Comparison of ENCODE assay signal across 7 cellular contexts in genomic region chrX:65668362-65669310, GRCh38. TPM values are rescaled to one million over a fixed set of nuclear protein-coding genes. Genes with fewer than 3 reads are reported as not detected.
DNase-seq lines count a peak whose midpoint lies in the region; ATAC-seq and FAIRE-seq lines count a peak whose summit lies in the region.

No MANE protein-coding gene starts in this region.

- H3K27me3 ChIP-seq in right cardiac atrium (ENCODE audit: control insufficient read depth, insufficient read depth) = no peaks in the 10 kb centered on the region

- DNase-seq in HTR-8/SVneo (ENCODE audit: insufficient read length, low spot score) (peak; percentile 26), T-helper 1 cell (peak; percentile 30 to 79 (median 44)), right cardiac atrium (peak; percentile 74 to 81 (median 81)), retina (peak; percentile 48), HuH-7.5 (ENCODE audit: low spot score) (no peak)

- peak; percentile 37 for ATAC-seq in GM18868 (IDR thresholded peaks at IDR 0.05; ENCODE audit: unreplicated experiment)
- peak; percentile 86 to 88 for ATAC-seq in right cardiac atrium

- intact Hi-C loops in right cardiac atrium (cut with DNase I) = loop anchor here in 3 of 4 donors (5.0 to 10.0 kb wide), 3 partner anchors 34 to 74 kb away; no protein-coding TSS in a partner anchor

- WGBS in right cardiac atrium = under 1% methylated on average over 13 of the region's 13 CpGs

- FAIRE-seq in HTR-8/SVneo (lab: Jason Lieb, UNC) = no peak

- H3K4me3 ChIP-seq in right cardiac atrium (ENCODE audit: low read length) = peak overlapping the region; percentile 54

- no peaks in the 10 kb centered on the region for H3K9me3 ChIP-seq in right cardiac atrium (ENCODE audit: control insufficient read depth, low read length)

- peaks cover 5% of the 10 kb centered on the region for H3K4me1 ChIP-seq in right cardiac atrium (ENCODE audit: control insufficient read depth, insufficient read depth, low read length)

- peak overlapping the region; percentile 66 for H3K27ac ChIP-seq in angular gyrus (ENCODE audit: low read depth, low read length)
- peak overlapping the region; percentile 78 for H3K27ac ChIP-seq in right cardiac atrium (ENCODE audit: low read length)

RNA-seq across cellular contexts. Expression of gene MSN, which starts 1.2 kb away (rescaled TPM):
- total RNA-seq in right cardiac atrium = 100 to 1,000 TPM; 111 to 201 (median 120) TPM
- polyA plus RNA-seq in right cardiac atrium = 78.1 TPM
